In genomic region chr13:101307181-101307701, GRCh38 we compare ENCODE assay signal across 17 cellular contexts.
DNase-seq lines count a peak whose midpoint lies in the region; ATAC-seq and TF ChIP-seq lines count a peak whose summit lies in the region.
"Had no signal": no experiment of that assay in that cellular context is flagged by ENCODE, and none has a peak within 500 bp of the region (broad histone marks: within the 10 kb centered on the region; RNA-seq: fewer than 3 reads in every experiment).

No MANE protein-coding gene starts in this region.

- intact Hi-C loops in testis (cut with DNase I; ENCODE audit: low total_unique reads), result no loop called here

- TF ChIP-seq POLR2A in testis (IDR thresholded peaks at IDR 0.05), result no peak

- peak; percentile 95 for ATAC-seq in DND-41 (ENCODE audit: insufficient read depth, low read depth)
- ATAC-seq in RWPE2 (ENCODE audit: low read depth), result no peak
- ATAC-seq in GM21381 (IDR thresholded peaks at IDR 0.05; ENCODE audit: unreplicated experiment), result no peak
- ATAC-seq: activated T-cell treated with anti-CD3 and anti-CD28 coated beads, Interleukin-2, amount 50 U/mL, for 4 hours had no signal

- no peaks in the 10 kb centered on the region for H3K79me2 ChIP-seq in DND-41 (ENCODE audit: insufficient read depth, low read length)
- H3K79me2 ChIP-seq: parathyroid adenoma had no signal

- peaks cover 17% of the 10 kb centered on the region for H3K4me1 ChIP-seq in DND-41 (ENCODE audit: insufficient read depth, low read length)
- H3K4me1 ChIP-seq in RWPE2 (ENCODE audit: insufficient read depth, poor library complexity, severe bottlenecking), result peaks cover 23% of the 10 kb centered on the region
- no peaks in the 10 kb centered on the region for H3K4me1 ChIP-seq in testis
- H3K4me1 ChIP-seq: parathyroid adenoma had no signal

- H3K36me3 ChIP-seq in DND-41 (ENCODE audit: insufficient read depth, low read length) (no peaks in the 10 kb centered on the region), RWPE2 (ENCODE audit: low read depth) (no peaks in the 10 kb centered on the region), testis (ENCODE audit: low read depth, missing control alignments) (no peaks in the 10 kb centered on the region)
- H3K36me3 ChIP-seq: adrenal gland had no signal

- no peak overlapping the region for H3K9ac ChIP-seq in DND-41 (ENCODE audit: low read depth, low read length)
- H3K9ac ChIP-seq: parathyroid adenoma had no signal

- peak; percentile 52 for DNase-seq in DND-41
- DNase-seq in RWPE2 (ENCODE audit: low spot score), result no peak
- peak; percentile 90 for DNase-seq in fibroblast of peridontal ligament (ENCODE audit: extremely low read depth)
- DNase-seq in retinal pigment epithelial cell (ENCODE audit: low read depth), result peak; percentile 32
- no peak for DNase-seq in testis
- no peak for DNase-seq in KBM-7
- no peak for DNase-seq in NCI-H187 (lab: John Stamatoyannopoulos, UW)
- DNase-seq: activated CD4-positive, alpha-beta T cell treated with anti-CD3 and anti-CD28 coated beads for 48 hours; activated T-cell treated with anti-CD3 and anti-CD28 coated beads, Interleukin-2, amount 50 U/mL, for 4 hours; NCI-H1436 treated with DMSO at 0.1 percent for 48 hours; NCI-H524; stimulated activated CD4-positive, alpha-beta T cell treated with anti-CD3 and anti-CD28 coated beads, Interleukin-1b, Interleukin-23, amount 100 ng/mL, for 48 hours; T-helper 1 cell had no signal

- in situ Hi-C loops in KBM-7 (cut with MboI; ENCODE audit: low pct_unique_long_range_greater_than_20kb, low sequenced_read_pairs), result no loop called here

- 66 to 74% methylated on average over 5 of the region's 5 CpGs for WGBS in testis, 2 donors

- H2AFZ ChIP-seq in DND-41 (ENCODE audit: low read depth, low read length), result peak overlapping the region; percentile 45; the same call in 1 of the 2 replicates
- H2AFZ ChIP-seq: parathyroid adenoma had no signal

- H3K27me3 ChIP-seq in DND-41 (ENCODE audit: insufficient read depth, low read length, poor library complexity) (no peaks in the 10 kb centered on the region), RWPE2 (ENCODE audit: insufficient read depth, poor library complexity, severe bottlenecking) (no peaks in the 10 kb centered on the region), testis (no peaks in the 10 kb centered on the region)
- H3K27me3 ChIP-seq: adrenal gland had no signal

- no peak overlapping the region for H3K4me2 ChIP-seq in DND-41 (ENCODE audit: insufficient read depth, low read length)

- H4K20me1 ChIP-seq in DND-41 (ENCODE audit: insufficient read depth, low read length), result no peaks in the 10 kb centered on the region

- H3K9me3 ChIP-seq in DND-41 (ENCODE audit: insufficient read depth, low read length, severe bottlenecking) (no peaks in the 10 kb centered on the region), RWPE2 (ENCODE audit: severe bottlenecking) (no peaks in the 10 kb centered on the region), testis (no peaks in the 10 kb centered on the region)
- H3K9me3 ChIP-seq: adrenal gland had no signal

- H3K27ac ChIP-seq in DND-41 (ENCODE audit: low read length) (peak overlapping the region; percentile 29; the same call in 1 of the 2 replicates), RWPE2 (ENCODE audit: poor library complexity, severe bottlenecking) (peak overlapping the region; percentile 89), testis (no peak overlapping the region)
- H3K27ac ChIP-seq: C4-2B, parathyroid adenoma had no signal

- no peak for TF ChIP-seq CTCF in DND-41 (IDR thresholded peaks at IDR 0.05; ENCODE audit: borderline replicate concordance, extremely low read depth, low read length, poor library complexity, severe bottlenecking)
- no peak for TF ChIP-seq CTCF in RWPE2 (IDR thresholded peaks at IDR 0.05; ENCODE audit: poor library complexity, severe bottlenecking)
- TF ChIP-seq CTCF in retinal pigment epithelial cell (conservative IDR thresholded peaks at IDR 0.05; ENCODE audit: low read depth, low read length), result no peak
- TF ChIP-seq CTCF in testis (IDR thresholded peaks at IDR 0.05), result no peak

- H3K4me3 ChIP-seq in DND-41 (ENCODE audit: low read depth in 1 of 2, low read length in 2 of 2) (no peak overlapping the region), RWPE2 (ENCODE audit: severe bottlenecking) (no peak overlapping the region), retinal pigment epithelial cell (ENCODE audit: low read length) (no peak overlapping the region), testis (no peak overlapping the region)
- H3K4me3 ChIP-seq: adrenal gland had no signal

Comparison
In these comparisons a context has a peak if more than half of its experiments do, and no peak if none do; other contexts are left out.
1. DNase-seq: peak in DND-41 (single experiment), fibroblast of peridontal ligament (single experiment) and retinal pigment epithelial cell (single experiment); none in RWPE2 (single experiment), testis (single experiment), KBM-7 (single experiment) and NCI-H187 (0 of 2).
2. H3K27ac ChIP-seq: peak in DND-41 (single experiment) and RWPE2 (single experiment); none in testis (0 of 2).